ENCODE assay signal across 1 cellular context in genomic region chrX:30275498-30275897, GRCh38.
TF ChIP-seq lines count a peak whose summit lies in the region.

No MANE protein-coding gene starts in this region.

TF ChIP-seq in HCT116, 20 proteins besides CTCF, POLR2A, EP300 and RAD21 (continued from another document):
- TF ChIP-seq REST (IDR thresholded peaks at IDR 0.05; ENCODE audit: low read depth) (no peak), ZBTB33 (IDR thresholded peaks at IDR 0.05; ENCODE audit: extremely low read depth, insufficient replicate concordance, low read length) (no peak), ZNF274 (IDR thresholded peaks at IDR 0.05; ENCODE audit: low read depth, low read length) (no peak), POLR2AphosphoS5 (IDR thresholded peaks at IDR 0.05; ENCODE audit: low read depth, low read length) (no peak)
